In genomic region chr17:66957343-66957742, GRCh38 we compare ENCODE assay signal across 13 cellular contexts. TPM values are rescaled to one million over a fixed set of nuclear protein-coding genes. Genes with fewer than 3 reads are reported as not detected.
DNase-seq lines count a peak whose midpoint lies in the region; ATAC-seq, FAIRE-seq and TF ChIP-seq lines count a peak whose summit lies in the region.
"Had no signal": no experiment of that assay in that cellular context is flagged by ENCODE, and none has a peak within 500 bp of the region (broad histone marks: within the 10 kb centered on the region; RNA-seq: fewer than 3 reads in every experiment).

No MANE protein-coding gene starts in this region.

- peaks cover 6% of the 10 kb centered on the region for H3K36me3 Mint-ChIP-seq in Caco-2 (ENCODE audit: insufficient read depth, unreplicated experiment)
- H3K36me3 Mint-ChIP-seq: CD8-positive, alpha-beta memory T cell had no signal

- peaks cover 14% of the 10 kb centered on the region for H3K4me1 Mint-ChIP-seq in Caco-2 (ENCODE audit: low read depth, unreplicated experiment)
- H3K4me1 Mint-ChIP-seq: CD8-positive, alpha-beta memory T cell had no signal

- no peak overlapping the region for H2AFZ ChIP-seq in HepG2 (ENCODE audit: low read length)

- peak overlapping the region; percentile 78 for H3K4me2 ChIP-seq in HepG2 (ENCODE audit: low read depth, low read length)

- H3K27ac Mint-ChIP-seq in Caco-2 (ENCODE audit: unreplicated experiment): peak overlapping the region; percentile 65

- H3K27me3 Mint-ChIP-seq in Caco-2 (ENCODE audit: insufficient read depth, unreplicated experiment): no peaks in the 10 kb centered on the region

- peak overlapping the region; percentile 17 for H3K9ac ChIP-seq in HepG2 (ENCODE audit: insufficient read depth, low read depth, low read length)

- no peak for TF ChIP-seq POLR2A in HepG2 (IDR thresholded peaks at IDR 0.05; ENCODE audit: insufficient read depth in 1 of 2, low read depth in 2 of 2, low read length in 2 of 2)
- no peak for TF ChIP-seq POLR2A in sigmoid colon (IDR thresholded peaks at IDR 0.05)
- no peak for TF ChIP-seq POLR2A in gastrocnemius medialis (IDR thresholded peaks at IDR 0.05)

- POLR2A ChIA-PET in Caco-2 (lab: Charles Lee) (no interaction called here), HepG2 (lab: Yijun Ruan, JAX) (no interaction called here)

- no peak for DNase-seq in Caco-2
- DNase-seq in HepG2 (ENCODE audit: low spot score): no peak
- DNase-seq in sigmoid colon: no peak
- DNase-seq in AG08395 (ENCODE audit: low spot score): no peak
- DNase-seq in NCI-H2227 (lab: John Stamatoyannopoulos, UW; ENCODE audit: unreplicated experiment): no peak
- no peak for DNase-seq in gastrocnemius medialis
- no peak for DNase-seq in foreskin keratinocyte
- DNase-seq: CD8-positive, alpha-beta memory T cell had no signal

- peak overlapping the region; percentile 55 for H3K27ac ChIP-seq in VCaP
- peak overlapping the region; percentile 72 for H3K27ac ChIP-seq in HepG2 (ENCODE audit: extremely low read length, insufficient read depth, low read length)
- H3K27ac ChIP-seq in sigmoid colon: peak overlapping the region; percentile 65 to 82 (median 74)
- H3K27ac ChIP-seq in gastrocnemius medialis: no peak overlapping the region
- no peak overlapping the region for H3K27ac ChIP-seq in foreskin keratinocyte

- no TSS peak for BruUV-seq in Caco-2 (replicated peaks; lab: Mats Ljungman, UMichigan)
- no TSS peak for BruUV-seq in HepG2 (replicated peaks; lab: Mats Ljungman, UMichigan)

- 55% methylated on average over 8 of the region's 8 CpGs for WGBS in HepG2 (ENCODE audit: low lambda C conversion rate)
- 87 to 90% methylated on average over 8 of the region's 8 CpGs for WGBS in sigmoid colon, 2 donors

- FAIRE-seq in HepG2 (lab: Jason Lieb, UNC): no peak
- FAIRE-seq: A204.1, H54 had no signal

- H4K20me1 ChIP-seq in HepG2 (ENCODE audit: insufficient read depth, low read length): no peaks in the 10 kb centered on the region

- no peak for TF ChIP-seq RAD21 in HepG2 (CRISPR knock-in tag; IDR thresholded peaks at IDR 0.05)

- intact Hi-C loops in Caco-2 (cut with micrococcal nuclease; ENCODE audit: unreplicated experiment): no loop called here
- intact Hi-C loops in HepG2 (cut with micrococcal nuclease; ENCODE audit: unreplicated experiment): no loop called here
- intact Hi-C loops in sigmoid colon (cut with DNase I): no loop called here
- intact Hi-C loops in gastrocnemius medialis (cut with DNase I; ENCODE audit: low total_unique reads): no loop called here

- H3K79me2 ChIP-seq in HepG2 (ENCODE audit: insufficient read depth, low read length): no peaks in the 10 kb centered on the region

- H3K36me3 ChIP-seq in Caco-2 (ENCODE audit: control insufficient read depth, insufficient read depth, low read length) (no peaks in the 10 kb centered on the region), HepG2 (replicated peaks in 1 of 2; ENCODE audit: control insufficient read depth in 1 of 2, insufficient read depth in 2 of 2, low read length in 2 of 2) (no peaks in the 10 kb centered on the region), sigmoid colon (no peaks in the 10 kb centered on the region), gastrocnemius medialis (no peaks in the 10 kb centered on the region)

- TF ChIP-seq CTCF in Caco-2 (IDR thresholded peaks at IDR 0.05; ENCODE audit: insufficient read depth in 1 of 2, low read depth in 1 of 2, low read length in 1 of 2, severe bottlenecking in 1 of 2, unreplicated experiment in 1 of 2) (no peak), VCaP (conservative IDR thresholded peaks at IDR 0.05) (no peak), HepG2 (CRISPR knock-in tag; IDR thresholded peaks at IDR 0.05) (no peak), sigmoid colon (IDR thresholded peaks at IDR 0.05) (no peak), gastrocnemius medialis (IDR thresholded peaks at IDR 0.05 in 4 of 5, conservative IDR thresholded peaks at IDR 0.05 in 1 of 5) (no peak), foreskin keratinocyte (conservative IDR thresholded peaks at IDR 0.05) (no peak)

- no peak overlapping the region for H3K4me3 ChIP-seq in Caco-2 (ENCODE audit: low read depth, low read length)
- peak overlapping the region in 1 of 3 experiments; percentile 60; a peak in 2 of 6 replicates for H3K4me3 ChIP-seq in HepG2 (replicated peaks in 1 of 3; ENCODE audit: insufficient read depth in 1 of 3, low read depth in 2 of 3, low read length in 3 of 3)
- no peak overlapping the region for H3K4me3 ChIP-seq in sigmoid colon
- no peak overlapping the region for H3K4me3 ChIP-seq in gastrocnemius medialis

- H3K9me3 Mint-ChIP-seq in Caco-2 (ENCODE audit: unreplicated experiment): no peaks in the 10 kb centered on the region
- H3K9me3 Mint-ChIP-seq: CD8-positive, alpha-beta memory T cell had no signal

- H3K27me3 ChIP-seq in Caco-2 (replicated peaks; ENCODE audit: control insufficient read depth, insufficient read depth, low read length): no peaks in the 10 kb centered on the region
- H3K27me3 ChIP-seq in HepG2 (ENCODE audit: control insufficient read depth in 1 of 2, insufficient read depth in 2 of 2, low read length in 2 of 2): peaks cover 0 to 22% of the 10 kb centered on the region in 2 experiments; a peak in 3 of 5 replicates
- no peaks in the 10 kb centered on the region for H3K27me3 ChIP-seq in sigmoid colon
- H3K27me3 ChIP-seq in gastrocnemius medialis: peaks cover 0 to 2% (median 0%) of the 10 kb centered on the region in 3 donors
- H3K27me3 ChIP-seq in foreskin keratinocyte: peaks cover 17% of the 10 kb centered on the region

- ATAC-seq in HepG2 (no peak), gastrocnemius medialis (no peak), foreskin keratinocyte (no peak)
- ATAC-seq: HCT116 had no signal

- TF ChIP-seq EP300 in HepG2 (IDR thresholded peaks at IDR 0.05; ENCODE audit: low read depth in 2 of 2, low read length in 2 of 2) (no peak), HepG2 (CRISPR knock-in tag; IDR thresholded peaks at IDR 0.05; ENCODE audit: borderline replicate concordance) (no peak), sigmoid colon (IDR thresholded peaks at IDR 0.05) (no peak)

- H3K4me1 ChIP-seq in Caco-2: peaks cover 52% of the 10 kb centered on the region
- H3K4me1 ChIP-seq in HepG2 (ENCODE audit: insufficient read depth, low read length): peaks cover 32% of the 10 kb centered on the region
- H3K4me1 ChIP-seq in sigmoid colon: peaks cover 0 to 37% (median 31%) of the 10 kb centered on the region in 4 donors
- peaks cover 3 to 4% of the 10 kb centered on the region in 2 donors for H3K4me1 ChIP-seq in gastrocnemius medialis
- H3K4me1 ChIP-seq in foreskin keratinocyte: peaks cover 5% of the 10 kb centered on the region

- no peaks in the 10 kb centered on the region for H3K9me3 ChIP-seq in Caco-2
- no peaks in the 10 kb centered on the region for H3K9me3 ChIP-seq in HepG2 (ENCODE audit: low read length)
- no peaks in the 10 kb centered on the region for H3K9me3 ChIP-seq in sigmoid colon
- no peaks in the 10 kb centered on the region for H3K9me3 ChIP-seq in gastrocnemius medialis

- CTCF ChIA-PET in Caco-2 (lab: Charles Lee) (interaction anchor here (1.2 to 1.4 kb wide), 2 partner anchors 14 to 18 kb away, joined by 3 read pairs; no protein-coding TSS in a partner anchor), HepG2 (lab: Yijun Ruan, JAX; ENCODE audit: low intra/inter-chr PET ratio, low total read pairs) (no interaction called here)

- H3K4me3 Mint-ChIP-seq in Caco-2 (ENCODE audit: unreplicated experiment): no peak overlapping the region
- H3K4me3 Mint-ChIP-seq: CD8-positive, alpha-beta memory T cell had no signal

- in situ Hi-C loops in HepG2 (cut with HindIII; ENCODE audit: extremely low pct_ligation_motif_present, low pct_unique_long_range_greater_than_20kb): no loop called here
- in situ Hi-C loops in gastrocnemius medialis (cut with MboI; ENCODE audit: low sequenced_read_pairs in 4 of 4): no loop called here

RNA-seq across cellular contexts. Expression of gene CACNG4, which starts 7.2 kb away (rescaled TPM):
- total RNA-seq in Caco-2 (2022) (10.1 and 12.8 TPM in 2 replicates), HepG2 (2016; rRNA removed; fragmentation: Illumina TruSeq; extraction: Trizol) (0.09 and 0.11 TPM in 2 replicates), sigmoid colon (under 1 TPM; 0.16 to 0.83 (median 0.38) TPM), gastrocnemius medialis (not detected), foreskin keratinocyte (0.17 and 0.18 TPM in 2 replicates)
- total RNA-seq in HepG2 (2016; cell fraction: cytosol; rRNA removed; fragmentation: Illumina TruSeq; extraction: Trizol; ENCODE audit: low read depth): 0.09 and 0.10 TPM in 2 replicates
- 0.09 TPM in 2 replicates for total RNA-seq in HepG2 (2016; cell fraction: insoluble cytoplasmic fraction; rRNA removed; fragmentation: Illumina TruSeq; extraction: Trizol)
- 0.17 and 0.19 TPM in 2 replicates for total RNA-seq in HepG2 (2016; cell fraction: membrane; rRNA removed; fragmentation: Illumina TruSeq; extraction: Trizol)
- total RNA-seq in HepG2 (2016; cell fraction: nucleus; rRNA removed; fragmentation: Illumina TruSeq; extraction: Trizol): not detected in 2 replicates
- polyA plus RNA-seq in HepG2 (2011; rRNA removed) (0.09 and 0.17 TPM in 2 replicates), sigmoid colon (under 1 TPM in 2 of 3 donors, not detected in 1; under 0.01 to 0.23 TPM), foreskin keratinocyte (0.18 and 0.21 TPM in 2 replicates)
- 0.14 and 0.19 TPM in 2 replicates for polyA plus RNA-seq in HepG2 (2011; cell fraction: cytosol; rRNA removed)
- polyA plus RNA-seq in HepG2 (2011; cell fraction: nucleus; rRNA removed): 0.07 and 0.21 TPM in 2 replicates
- polyA plus RNA-seq in HepG2 (2012): 0.08 and 0.12 TPM in 2 replicates
- polyA plus RNA-seq in HepG2 (2016; cell fraction: cytosol; fragmentation: Illumina TruSeq; extraction: Trizol; ENCODE audit: low read depth): 0.12 and 0.14 TPM in 2 replicates
- 0.09 TPM in 1 of 2 replicates, not detected in the other for polyA plus RNA-seq in HepG2 (2016; cell fraction: insoluble cytoplasmic fraction; fragmentation: Illumina TruSeq; extraction: Trizol; ENCODE audit: low read depth)
- polyA plus RNA-seq in HepG2 (2016; cell fraction: membrane; fragmentation: Illumina TruSeq; extraction: Trizol; ENCODE audit: low read depth): 0.17 and 0.26 TPM in 2 replicates
- polyA plus RNA-seq in HepG2 (2016; cell fraction: nucleus; fragmentation: Illumina TruSeq; extraction: Trizol; ENCODE audit: insufficient read depth, low read depth): not detected in 2 replicates
- polyA minus RNA-seq in HepG2 (2011; rRNA and poly(A)+ RNA removed; ENCODE audit: low replicate concordance): 0.22 TPM in 1 of 2 replicates, not detected in the other
- not detected in 2 replicates for polyA minus RNA-seq in HepG2 (2011; cell fraction: cytosol; rRNA and poly(A)+ RNA removed)
- polyA minus RNA-seq in HepG2 (2011; cell fraction: nucleus; rRNA and poly(A)+ RNA removed): not detected in 2 replicates
- total RNA-seq: CD8-positive, alpha-beta memory T cell; HT1080 had no signal
- polyA plus RNA-seq: CD8-positive, alpha-beta memory T cell had no signal

Comparison
In these comparisons a context has a peak if more than half of its experiments do, and no peak if none do; other contexts are left out.
1. H3K27ac ChIP-seq: peak in VCaP (single experiment), HepG2 (single experiment) and sigmoid colon (4 of 4); none in gastrocnemius medialis (0 of 4) and foreskin keratinocyte (single experiment).